In genomic region chr12:90003688-90004087, GRCh38 we compare ENCODE assay signal across 26 cellular contexts.
"Had no signal": no experiment of that assay in that cellular context is flagged by ENCODE, and none has a peak within 500 bp of the region (broad histone marks: within the 10 kb centered on the region; RNA-seq: fewer than 3 reads in every experiment).

No MANE protein-coding gene starts in this region.

- H3K9ac ChIP-seq: SK-N-SH had no signal

- H3K4me3 Mint-ChIP-seq: activated CD4-positive, alpha-beta T cell treated with anti-CD3 and anti-CD28 coated beads for 36 hours; activated CD4-positive, alpha-beta T cell treated with anti-CD3 and anti-CD28 coated beads, Interleukin-2, amount 10 ng/mL, durations not matched to agents 7 days and 5 days; activated CD8-positive, alpha-beta T cell treated with anti-CD3 and anti-CD28 coated beads, Interleukin-2, amount 10 ng/mL, durations not matched to agents 7 days and 5 days; activated naive CD4-positive, alpha-beta T cell treated with anti-CD3 and anti-CD28 coated beads, Interleukin-2, amount 50 U/mL, for 24 hours; activated naive CD8-positive, alpha-beta T cell treated with anti-CD3 and anti-CD28 coated beads, Interleukin-2, amount 10 ng/mL, durations not matched to agents 7 days and 5 days; activated T-cell treated with anti-CD3 and anti-CD28 coated beads, Interleukin-2, amount 50 U/mL, for 24 hours; T-helper 1 cell treated with Interleukin-12 subunit alpha and Interleukin-12 subunit beta and Interleukin-4 antibody, amounts not matched to agents 30 μg/mL and 1 μg/mL, for 36 hours; T-helper 2 cell treated with Interferon-gamma antibody and Interleukin-4, amounts not matched to agents 5 μg/mL and 100 μg/mL, for 36 hours had no signal

- H3K36me3 Mint-ChIP-seq: activated naive CD4-positive, alpha-beta T cell treated with anti-CD3 and anti-CD28 coated beads, Interleukin-2, amount 50 U/mL, for 24 hours; activated naive CD8-positive, alpha-beta T cell treated with anti-CD3 and anti-CD28 coated beads, Interleukin-2, amount 10 ng/mL, durations not matched to agents 7 days and 5 days had no signal

- H3K36me3 ChIP-seq: breast epithelium, SJCRH30 had no signal

- H3K4me1 ChIP-seq: body of pancreas, breast epithelium had no signal

- H3K9me3 ChIP-seq: body of pancreas, breast epithelium, SJCRH30, SK-N-SH had no signal

- H3K27ac Mint-ChIP-seq: activated CD4-positive, alpha-beta T cell treated with anti-CD3 and anti-CD28 coated beads for 36 hours; activated CD4-positive, alpha-beta T cell treated with anti-CD3 and anti-CD28 coated beads, Interleukin-2, amount 10 ng/mL, durations not matched to agents 7 days and 5 days; activated CD8-positive, alpha-beta T cell treated with anti-CD3 and anti-CD28 coated beads, Interleukin-2, amount 10 ng/mL, durations not matched to agents 7 days and 5 days; activated naive CD4-positive, alpha-beta T cell treated with anti-CD3 and anti-CD28 coated beads, Interleukin-2, amount 50 U/mL, for 24 hours; activated naive CD8-positive, alpha-beta T cell treated with anti-CD3 and anti-CD28 coated beads, Interleukin-2, amount 10 ng/mL, durations not matched to agents 7 days and 5 days; activated T-cell treated with anti-CD3 and anti-CD28 coated beads, Interleukin-2, amount 50 U/mL, for 24 hours; activated T-helper 2 cell treated with anti-CD3 and anti-CD28 coated beads, Interferon-gamma antibody, Interleukin-2, Interleukin-4, amounts not matched to agents 10 μg/mL and 5 μg/mL and 100 μg/mL, durations not matched to agents 14 hours and 24 hours and 36 hours; T-helper 1 cell treated with Interleukin-12 subunit alpha and Interleukin-12 subunit beta and Interleukin-4 antibody, amounts not matched to agents 30 μg/mL and 1 μg/mL, for 36 hours; T-helper 2 cell treated with Interferon-gamma antibody and Interleukin-4, amounts not matched to agents 5 μg/mL and 100 μg/mL, for 36 hours had no signal

- ATAC-seq: activated CD4-positive, alpha-beta T cell treated with anti-CD3 and anti-CD28 coated beads for 36 hours; activated CD8-positive, alpha-beta T cell treated with anti-CD3 and anti-CD28 coated beads, Interleukin-2, amount 10 ng/mL, durations not matched to agents 7 days and 5 days; body of pancreas had no signal

- DNase-seq: activated CD4-positive, alpha-beta T cell treated with anti-CD3 and anti-CD28 coated beads for 36 hours; activated CD4-positive, alpha-beta T cell treated with anti-CD3 and anti-CD28 coated beads, Interleukin-2, amount 10 ng/mL, durations not matched to agents 7 days and 5 days; activated CD4-positive, alpha-beta T cell treated with anti-CD3 and anti-CD28 coated beads, Interleukin-2, amount 50 U/mL, for 48 hours; activated CD8-positive, alpha-beta T cell treated with anti-CD3 and anti-CD28 coated beads, Interleukin-2, amount 10 ng/mL, durations not matched to agents 7 days and 5 days; activated gamma-delta T cell; activated naive CD4-positive, alpha-beta T cell treated with Interleukin-2 at 50 U/mL for 16 hours; activated naive CD8-positive, alpha-beta T cell treated with anti-CD3 and anti-CD28 coated beads, Interleukin-2, amount 10 ng/mL, durations not matched to agents 7 days and 5 days; activated T-cell treated with anti-CD3 and anti-CD28 coated beads, Interleukin-2, amount 50 U/mL, for 24 hours; amygdala; body of pancreas; Karpas-422; KBM-7; NCI-H1092; NCI-H1436 treated with DMSO at 0.1 percent for 48 hours; NCI-H1694 treated with DMSO at 0.1 percent for 48 hours; NCI-H2029; NCI-H345; NCI-H524 treated with DMSO at 0.1 percent for 48 hours; Right ventricle myocardium superior; SJCRH30; SK-N-SH had no signal

- H3K4me3 ChIP-seq: body of pancreas, breast epithelium, SJCRH30 had no signal

- H3K27me3 Mint-ChIP-seq: activated CD4-positive, alpha-beta T cell treated with anti-CD3 and anti-CD28 coated beads for 36 hours; activated CD4-positive, alpha-beta T cell treated with anti-CD3 and anti-CD28 coated beads, Interleukin-2, amount 10 ng/mL, durations not matched to agents 7 days and 5 days; activated naive CD4-positive, alpha-beta T cell treated with anti-CD3 and anti-CD28 coated beads, Interleukin-2, amount 50 U/mL, for 24 hours; activated naive CD8-positive, alpha-beta T cell treated with anti-CD3 and anti-CD28 coated beads, Interleukin-2, amount 10 ng/mL, durations not matched to agents 7 days and 5 days; activated T-cell treated with anti-CD3 and anti-CD28 coated beads, Interleukin-2, amount 50 U/mL, for 24 hours had no signal

- H3K4me2 ChIP-seq: SK-N-SH had no signal

- H3K4me1 Mint-ChIP-seq: activated CD4-positive, alpha-beta T cell treated with anti-CD3 and anti-CD28 coated beads for 36 hours; activated CD4-positive, alpha-beta T cell treated with anti-CD3 and anti-CD28 coated beads, Interleukin-2, amount 10 ng/mL, durations not matched to agents 7 days and 5 days; activated naive CD4-positive, alpha-beta T cell treated with anti-CD3 and anti-CD28 coated beads, Interleukin-2, amount 50 U/mL, for 24 hours; activated naive CD8-positive, alpha-beta T cell treated with anti-CD3 and anti-CD28 coated beads, Interleukin-2, amount 10 ng/mL, durations not matched to agents 7 days and 5 days had no signal

- H3K27me3 ChIP-seq: body of pancreas, breast epithelium, SJCRH30 had no signal

- H3K27ac ChIP-seq: body of pancreas, breast epithelium, SJCRH30 had no signal

- H3K9me3 Mint-ChIP-seq: activated CD4-positive, alpha-beta T cell treated with anti-CD3 and anti-CD28 coated beads, Interleukin-2, amount 10 ng/mL, durations not matched to agents 7 days and 5 days; activated naive CD4-positive, alpha-beta T cell treated with anti-CD3 and anti-CD28 coated beads, Interleukin-2, amount 50 U/mL, for 24 hours; activated naive CD8-positive, alpha-beta T cell treated with anti-CD3 and anti-CD28 coated beads, Interleukin-2, amount 10 ng/mL, durations not matched to agents 7 days and 5 days; activated T-cell treated with anti-CD3 and anti-CD28 coated beads, Interleukin-2, amount 50 U/mL, for 24 hours; activated T-helper 2 cell treated with anti-CD3 and anti-CD28 coated beads, Interferon-gamma antibody, Interleukin-2, Interleukin-4, amounts not matched to agents 10 μg/mL and 5 μg/mL and 100 μg/mL, durations not matched to agents 14 hours and 24 hours and 36 hours; T-helper 1 cell treated with Interleukin-12 subunit alpha and Interleukin-12 subunit beta and Interleukin-4 antibody, amounts not matched to agents 30 μg/mL and 1 μg/mL, for 36 hours; T-helper 2 cell treated with Interferon-gamma antibody and Interleukin-4, amounts not matched to agents 5 μg/mL and 100 μg/mL, for 36 hours had no signal
